Comparison of ENCODE assay signal across 20 cellular contexts in genomic region chr10:131435760-131436448, GRCh38.
"Had no signal": no experiment of that assay in that cellular context is flagged by ENCODE, and none has a peak within 500 bp of the region (broad histone marks: within the 10 kb centered on the region; RNA-seq: fewer than 3 reads in every experiment).

No MANE protein-coding gene starts in this region.

- H3K27ac ChIP-seq: breast epithelium, foreskin keratinocyte, left ventricle myocardium inferior, parathyroid adenoma, right atrium auricular region, tibial nerve, VCaP had no signal

- H3K9me3 Mint-ChIP-seq: neural crest cell had no signal

- H3K9me3 ChIP-seq: breast epithelium, left ventricle myocardium inferior, right atrium auricular region, tibial nerve had no signal

- H3K36me3 Mint-ChIP-seq: naive B cell had no signal

- FAIRE-seq: endothelial cell of umbilical vein, islet of Langerhans, TTC549 had no signal

- H3K4me3 ChIP-seq: breast epithelium, left ventricle myocardium inferior, right atrium auricular region, tibial nerve had no signal

- H3K27me3 ChIP-seq: foreskin keratinocyte, right atrium auricular region, tibial nerve had no signal

- ATAC-seq: foreskin keratinocyte had no signal

- H3K4me1 ChIP-seq: breast epithelium, foreskin keratinocyte, left ventricle myocardium inferior, parathyroid adenoma, right atrium auricular region had no signal

- H3K36me3 ChIP-seq: breast epithelium, left ventricle myocardium inferior, right atrium auricular region, tibial nerve had no signal

- DNase-seq: activated CD4-positive, alpha-beta T cell treated with anti-CD3 and anti-CD28 coated beads for 4 hours; activated CD4-positive, alpha-beta T cell treated with anti-CD3 and anti-CD28 coated beads, Interleukin-2, amount 50 U/mL, for 4 hours; activated CD8-positive, alpha-beta memory T cell treated with anti-CD3 and anti-CD28 coated beads for 24 hours; activated gamma-delta T cell; activated naive CD4-positive, alpha-beta T cell treated with anti-CD3 and anti-CD28 coated beads, Interleukin-2, amount 50 U/mL, for 16 hours; central memory CD4-positive, alpha-beta T cell; foreskin keratinocyte; left ventricle myocardium inferior; naive B cell; stimulated activated CD4-positive, alpha-beta T cell treated with anti-CD3 and anti-CD28 coated beads, Interleukin-2, amount 100 ng/mL, for 48 hours; stimulated activated naive CD4-positive, alpha-beta T cell treated with Interleukin-2 at 50 U/mL for 16 hours had no signal

- H3K4me1 Mint-ChIP-seq: naive B cell had no signal

- H3K9ac ChIP-seq: parathyroid adenoma had no signal

- H3K27ac Mint-ChIP-seq: naive B cell had no signal

- H3K4me3 Mint-ChIP-seq: naive B cell, neural crest cell had no signal
